In the genomic region with DNA sequence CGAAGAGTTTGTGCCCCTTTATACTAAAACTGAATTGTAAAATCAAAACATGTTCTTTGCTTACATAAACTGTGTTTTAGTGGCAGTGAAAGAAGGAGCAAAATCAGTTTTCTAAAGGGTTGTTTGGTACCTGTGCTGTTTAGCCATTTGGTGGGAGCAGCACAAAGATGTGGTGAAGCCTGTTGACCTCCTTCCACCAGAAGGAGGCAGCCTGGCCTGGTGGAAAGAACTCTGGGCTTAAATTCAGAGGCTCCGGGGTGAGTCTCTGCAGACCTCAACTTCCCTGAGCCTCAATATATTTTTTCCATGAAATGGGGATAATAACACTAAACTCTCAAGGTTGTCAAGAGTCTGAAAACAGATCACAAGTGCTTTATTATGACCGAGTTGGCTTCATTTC, we compare ENCODE assay signal across 15 cellular contexts.
A peak's percentile ranks its signal among the peaks of the same experiment; 100 is the strongest.
DNase-seq lines count a peak whose midpoint lies in the region; ATAC-seq, FAIRE-seq and TF ChIP-seq lines count a peak whose summit lies in the region.
"Had no signal": no experiment of that assay in that cellular context is flagged by ENCODE, and none has a peak within 500 bp of the region (broad histone marks: within the 10 kb centered on the region; RNA-seq: fewer than 3 reads in every experiment).

No MANE protein-coding gene starts in this region.

- H3K9me3 Mint-ChIP-seq in MCF 10A (ENCODE audit: unreplicated experiment): no peaks in the 10 kb centered on the region
- no peaks in the 10 kb centered on the region for H3K9me3 Mint-ChIP-seq in stimulated activated effector memory CD8-positive, alpha-beta T cell treated with anti-CD3 and anti-CD28 coated beads, Interleukin-12 subunit alpha, Interleukin-12 subunit beta, amount 100 ng/mL, for 72 hours
- no peaks in the 10 kb centered on the region for H3K9me3 Mint-ChIP-seq in natural killer cell treated with Interleukin-12 subunit alpha and Interleukin-12 subunit beta and Interleukin-15 and Interleukin-18, amount 100 ng/mL, for 72 hours
- H3K9me3 Mint-ChIP-seq: memory B cell had no signal

- CTCF ChIA-PET in MCF 10A (lab: Yijun Ruan, JAX): interaction anchor here (0.6 kb wide), 1 partner anchor 115 kb away, joined by 3 read pairs; no protein-coding TSS in a partner anchor
- CTCF ChIA-PET in mammary epithelial cell (lab: Charles Lee; ENCODE audit: low non-redundant PET): no interaction called here
- CTCF ChIA-PET in H1 (lab: Charles Lee; ENCODE audit: partially characterized antibody): interaction anchor here (0.6 to 4.0 kb wide), 15 partner anchors 8 to 1178 kb away, joined by 3 to 20 read pairs (median 4); no protein-coding TSS in a partner anchor

- no peak overlapping the region for H3K4me3 Mint-ChIP-seq in MCF 10A (ENCODE audit: unreplicated experiment)
- H3K4me3 Mint-ChIP-seq in stimulated activated effector memory CD8-positive, alpha-beta T cell treated with anti-CD3 and anti-CD28 coated beads, Interleukin-12 subunit alpha, Interleukin-12 subunit beta, amount 100 ng/mL, for 72 hours: no peak overlapping the region
- no peak overlapping the region for H3K4me3 Mint-ChIP-seq in natural killer cell treated with Interleukin-12 subunit alpha and Interleukin-12 subunit beta and Interleukin-15 and Interleukin-18, amount 100 ng/mL, for 72 hours
- H3K4me3 Mint-ChIP-seq: activated naive CD8-positive, alpha-beta T cell; memory B cell had no signal

- H3K4me1 Mint-ChIP-seq in MCF 10A (ENCODE audit: insufficient read depth, unreplicated experiment): no peaks in the 10 kb centered on the region
- peaks cover 15% of the 10 kb centered on the region for H3K4me1 Mint-ChIP-seq in stimulated activated effector memory CD8-positive, alpha-beta T cell treated with anti-CD3 and anti-CD28 coated beads, Interleukin-12 subunit alpha, Interleukin-12 subunit beta, amount 100 ng/mL, for 72 hours
- H3K4me1 Mint-ChIP-seq in natural killer cell treated with Interleukin-12 subunit alpha and Interleukin-12 subunit beta and Interleukin-15 and Interleukin-18, amount 100 ng/mL, for 72 hours (ENCODE audit: low read depth in 2 of 2): peaks cover 5 to 10% of the 10 kb centered on the region in 2 donors
- H3K4me1 Mint-ChIP-seq: memory B cell had no signal

- no peak overlapping the region for H3K14ac ChIP-seq in H1 (ENCODE audit: insufficient read length)

- no peaks in the 10 kb centered on the region for H4K20me1 ChIP-seq in mammary epithelial cell (ENCODE audit: insufficient read depth, low read length)
- no peaks in the 10 kb centered on the region for H4K20me1 ChIP-seq in H1 (replicated peaks in 1 of 2; ENCODE audit: control insufficient read depth in 1 of 2, insufficient read depth in 2 of 2, low read length in 2 of 2)

- dilution Hi-C loops in mammary epithelial cell (cut with HindIII; ENCODE audit: low sequenced_read_pairs): no loop called here

- no peaks in the 10 kb centered on the region for H3K23me2 ChIP-seq in H1 (ENCODE audit: low read depth, low read length)

- H3K4ac ChIP-seq in H1 (replicated peaks; ENCODE audit: insufficient read length, low read depth, low read length): no peak overlapping the region

- no peak overlapping the region for H3K4me3 ChIP-seq in mammary epithelial cell (replicated peaks in 1 of 3; ENCODE audit: insufficient read depth in 1 of 3, low read depth in 2 of 3, low read length in 3 of 3)
- H3K4me3 ChIP-seq in H1 (ENCODE audit: extremely low read depth in 1 of 4, insufficient read depth in 2 of 4, low read depth in 3 of 4, low read length in 4 of 4): no peak overlapping the region
- H3K4me3 ChIP-seq: heart right ventricle, psoas muscle, thoracic aorta had no signal

- ATAC-seq in stimulated activated effector memory CD8-positive, alpha-beta T cell treated with anti-CD3 and anti-CD28 coated beads, Interleukin-12 subunit alpha, Interleukin-12 subunit beta, amount 100 ng/mL, for 72 hours: peak; percentile 47
- no peak for ATAC-seq in natural killer cell treated with Interleukin-12 subunit alpha and Interleukin-12 subunit beta and Interleukin-15 and Interleukin-18, amount 100 ng/mL, for 72 hours
- ATAC-seq: heart right ventricle, psoas muscle had no signal

- H3K36me3 ChIP-seq in mammary epithelial cell (ENCODE audit: insufficient read depth, low read length) (no peaks in the 10 kb centered on the region), H1 (ENCODE audit: control insufficient read depth in 2 of 4, insufficient read depth in 4 of 4, low read length in 3 of 4) (no peaks in the 10 kb centered on the region)
- H3K36me3 ChIP-seq: heart right ventricle, thoracic aorta had no signal

- POLR2A ChIA-PET in MCF 10A (lab: Yijun Ruan, JAX) (interaction anchor here (0.6 kb wide), 1 partner anchor 1167 kb away, joined by 3 read pairs; no protein-coding TSS in a partner anchor), H1 (lab: Charles Lee; ENCODE audit: partially characterized antibody) (no interaction called here)

- H2BK15ac ChIP-seq in H1 (ENCODE audit: low read length): no peak overlapping the region

- peaks cover 14% of the 10 kb centered on the region for H3K9me3 ChIP-seq in mammary epithelial cell (replicated peaks; ENCODE audit: insufficient read depth, low read length)
- no peaks in the 10 kb centered on the region for H3K9me3 ChIP-seq in H1 (ENCODE audit: insufficient read depth in 2 of 2, low read depth in 1 of 2, low read length in 1 of 2)
- H3K9me3 ChIP-seq: heart right ventricle, psoas muscle, thoracic aorta had no signal

- H3K9ac ChIP-seq in mammary epithelial cell (ENCODE audit: insufficient read depth, low read length) (no peak overlapping the region), H1 (replicated peaks in 1 of 4; ENCODE audit: extremely low read depth in 1 of 4, low read depth in 3 of 4, low read length in 3 of 4) (no peak overlapping the region)

- BruUV-seq in MCF 10A (replicated peaks; lab: Mats Ljungman, UMichigan) (no TSS peak), mammary epithelial cell (replicated peaks; lab: Mats Ljungman, UMichigan) (no TSS peak)

- DNase-seq in MCF 10A (ENCODE audit: unreplicated experiment) (peak; percentile 24), mammary epithelial cell (no peak), T-helper 1 cell (peak in 4 of 5 donors; percentile 6 to 38 (median 13)), H1 (ENCODE audit: low read depth in 1 of 2, low spot score in 2 of 2) (no peak), RKO (ENCODE audit: low spot score) (no peak), GDM1 (lab: John Stamatoyannopoulos, UW) (no peak)
- DNase-seq in stimulated activated effector memory CD8-positive, alpha-beta T cell treated with anti-CD3 and anti-CD28 coated beads, Interleukin-12 subunit alpha, Interleukin-12 subunit beta, amount 100 ng/mL, for 72 hours (ENCODE audit: low spot score in 2 of 2): no peak
- DNase-seq in natural killer cell treated with Interleukin-12 subunit alpha and Interleukin-12 subunit beta and Interleukin-15 and Interleukin-18, amount 100 ng/mL, for 72 hours (ENCODE audit: low spot score): no peak
- DNase-seq: heart right ventricle, NCI-H2227 treated with DMSO at 0.1 percent for 48 hours, psoas muscle had no signal

- H2BK20ac ChIP-seq in H1 (ENCODE audit: low read length): no peak overlapping the region

- intact Hi-C loops in MCF 10A (cut with micrococcal nuclease) (no loop called here), mammary epithelial cell (cut with micrococcal nuclease) (no loop called here)

- H4K5ac ChIP-seq in H1 (ENCODE audit: insufficient read length, low read depth, low read length): no peak overlapping the region

- no peaks in the 10 kb centered on the region for H3K79me1 ChIP-seq in H1 (ENCODE audit: low read depth, low read length)

- H3K79me2 ChIP-seq in mammary epithelial cell (ENCODE audit: insufficient read depth, low read length) (no peaks in the 10 kb centered on the region), H1 (ENCODE audit: control insufficient read depth in 1 of 2, insufficient read depth in 2 of 2, low read length in 2 of 2) (no peaks in the 10 kb centered on the region)

- no peak overlapping the region for H2AK5ac ChIP-seq in H1 (ENCODE audit: low read depth, low read length)

- no peak overlapping the region for H3K56ac ChIP-seq in H1 (replicated peaks; ENCODE audit: insufficient read length, low read depth, low read length)

- no peak overlapping the region for H2BK12ac ChIP-seq in H1 (ENCODE audit: low read depth, low read length)

- no peak overlapping the region for H3K27ac Mint-ChIP-seq in MCF 10A (ENCODE audit: low read depth, unreplicated experiment)
- H3K27ac Mint-ChIP-seq in stimulated activated effector memory CD8-positive, alpha-beta T cell treated with anti-CD3 and anti-CD28 coated beads, Interleukin-12 subunit alpha, Interleukin-12 subunit beta, amount 100 ng/mL, for 72 hours: no peak overlapping the region
- no peak overlapping the region for H3K27ac Mint-ChIP-seq in natural killer cell treated with Interleukin-12 subunit alpha and Interleukin-12 subunit beta and Interleukin-15 and Interleukin-18, amount 100 ng/mL, for 72 hours
- H3K27ac Mint-ChIP-seq: activated naive CD8-positive, alpha-beta T cell; memory B cell had no signal

- H3K4me2 ChIP-seq in mammary epithelial cell (ENCODE audit: insufficient read depth, low read depth, low read length): no peak overlapping the region
- no peak overlapping the region for H3K4me2 ChIP-seq in H1 (ENCODE audit: insufficient read depth in 1 of 2, low read depth in 2 of 2, low read length in 2 of 2)

- H3K36me3 Mint-ChIP-seq in MCF 10A (ENCODE audit: insufficient read depth, unreplicated experiment): no peaks in the 10 kb centered on the region
- H3K36me3 Mint-ChIP-seq in stimulated activated effector memory CD8-positive, alpha-beta T cell treated with anti-CD3 and anti-CD28 coated beads, Interleukin-12 subunit alpha, Interleukin-12 subunit beta, amount 100 ng/mL, for 72 hours: no peaks in the 10 kb centered on the region
- no peaks in the 10 kb centered on the region for H3K36me3 Mint-ChIP-seq in natural killer cell treated with Interleukin-12 subunit alpha and Interleukin-12 subunit beta and Interleukin-15 and Interleukin-18, amount 100 ng/mL, for 72 hours
- H3K36me3 Mint-ChIP-seq: activated naive CD8-positive, alpha-beta T cell; memory B cell had no signal

- TF ChIP-seq CTCF in MCF 10A (IDR thresholded peaks at IDR 0.05; ENCODE audit: unreplicated experiment) (no peak), mammary epithelial cell (conservative IDR thresholded peaks at IDR 0.05 in 1 of 2, IDR thresholded peaks at IDR 0.05 in 1 of 2; ENCODE audit: extremely low read depth in 1 of 2, insufficient read depth in 1 of 2, low read depth in 1 of 2, low read length in 2 of 2) (no peak), H1 (IDR thresholded peaks at IDR 0.05; ENCODE audit: control extremely low read depth in 1 of 3, insufficient read depth in 1 of 3, low read depth in 1 of 3, low read length in 3 of 3) (peak; percentile 67 to 77 (median 73))

- TF ChIP-seq POLR2A in H1 (IDR thresholded peaks at IDR 0.05; ENCODE audit: control extremely low read depth in 1 of 2, low read depth in 2 of 2, low read length in 2 of 2): no peak

- no peak for TF ChIP-seq EP300 in H1 (IDR thresholded peaks at IDR 0.05; ENCODE audit: borderline replicate concordance in 1 of 2, low read depth in 2 of 2, low read length in 2 of 2)

- no peak overlapping the region for H4K91ac ChIP-seq in H1 (replicated peaks; ENCODE audit: insufficient read length, low read length)

- peak; percentile 79 to 88 for TF ChIP-seq RAD21 in H1 (IDR thresholded peaks at IDR 0.05 in 1 of 2, conservative IDR thresholded peaks at IDR 0.05 in 1 of 2; ENCODE audit: low read depth in 2 of 2, low read length in 2 of 2)

- H3K27me3 Mint-ChIP-seq in MCF 10A (ENCODE audit: insufficient read depth, unreplicated experiment): peaks cover 55% of the 10 kb centered on the region
- peaks cover 22% of the 10 kb centered on the region in 2 donors for H3K27me3 Mint-ChIP-seq in natural killer cell treated with Interleukin-12 subunit alpha and Interleukin-12 subunit beta and Interleukin-15 and Interleukin-18, amount 100 ng/mL, for 72 hours
- H3K27me3 Mint-ChIP-seq: memory B cell had no signal

- no peak overlapping the region for H3K23ac ChIP-seq in H1 (ENCODE audit: insufficient read length)

- H2BK5ac ChIP-seq in H1 (ENCODE audit: low read depth, low read length): no peak overlapping the region

- H3K4me1 ChIP-seq in mammary epithelial cell (ENCODE audit: insufficient read depth, low read length): no peaks in the 10 kb centered on the region
- peaks cover 0 to 2% (median 0%) of the 10 kb centered on the region in 4 experiments; a peak in 1 of 7 replicates for H3K4me1 ChIP-seq in H1 (replicated peaks in 1 of 4; ENCODE audit: control insufficient read depth in 3 of 4, insufficient read depth in 4 of 4, low read length in 3 of 4)
- H3K4me1 ChIP-seq: heart right ventricle, psoas muscle had no signal

- no peak overlapping the region for H2AFZ ChIP-seq in mammary epithelial cell (ENCODE audit: low read depth, low read length)
- no peak overlapping the region for H2AFZ ChIP-seq in H1 (ENCODE audit: low read length)

- H3K18ac ChIP-seq in H1 (ENCODE audit: extremely low read depth, low read length): no peak overlapping the region

- no peak overlapping the region for H4K8ac ChIP-seq in H1 (ENCODE audit: extremely low read depth, insufficient read depth, low read length)

- in situ Hi-C loops in mammary epithelial cell (cut with MboI; ENCODE audit: low sequenced_read_pairs in 2 of 2): no loop called here

- H2BK120ac ChIP-seq in H1 (replicated peaks; ENCODE audit: low read depth, low read length): no peak overlapping the region

- FAIRE-seq in H1 (lab: Jason Lieb, UNC): peak; percentile 39

- H3K27me3 ChIP-seq in mammary epithelial cell (ENCODE audit: insufficient read depth, low read length): no peaks in the 10 kb centered on the region
- no peaks in the 10 kb centered on the region for H3K27me3 ChIP-seq in H1 (replicated peaks in 1 of 4; ENCODE audit: control insufficient read depth in 3 of 4, extremely low read depth in 1 of 4, insufficient read depth in 3 of 4, low read length in 3 of 4)

- WGBS in mammary epithelial cell (ENCODE audit: low coverage, missing lambda C conversion rate): 28% methylated on average over 3 of the region's 3 CpGs
- WGBS in H1 (ENCODE audit: extremely low coverage in 1 of 2, insufficient coverage in 1 of 2, insufficient read length in 1 of 2, insufficient replicate concordance in 2 of 2, low coverage in 1 of 2, low lambda C conversion rate in 2 of 2, missing lambda C conversion rate in 1 of 2), 2 experiments: 78% methylated on average over 3 of the region's 3 CpGs; no CpG with 5 or more reads in 1 of the 2 experiments

- H3K27ac ChIP-seq in mammary epithelial cell (ENCODE audit: insufficient read depth, low read depth, low read length): no peak overlapping the region
- H3K27ac ChIP-seq in H1 (ENCODE audit: low read depth, low read length): no peak overlapping the region
- H3K27ac ChIP-seq: heart right ventricle, psoas muscle, RWPE1, thoracic aorta had no signal

Comparison
In these comparisons a context has a peak if more than half of its experiments do, and no peak if none do; other contexts are left out.
1. DNase-seq: peak in MCF 10A (single experiment) and T-helper 1 cell (4 of 5); none in mammary epithelial cell (single experiment), H1 (0 of 2), stimulated activated effector memory CD8-positive, alpha-beta T cell treated with anti-CD3 and anti-CD28 coated beads, Interleukin-12 subunit alpha, Interleukin-12 subunit beta, amount 100 ng/mL, for 72 hours (0 of 2), natural killer cell treated with Interleukin-12 subunit alpha and Interleukin-12 subunit beta and Interleukin-15 and Interleukin-18, amount 100 ng/mL, for 72 hours (single experiment), RKO (single experiment) and GDM1 (single experiment).
2. CTCF ChIP-seq: peak in H1 (3 of 3); none in MCF 10A (single experiment) and mammary epithelial cell (0 of 2).